Comparison of ENCODE assay signal across 17 cellular contexts in genomic region chr9:130593020-130593419, GRCh38. TPM values are rescaled to one million over a fixed set of nuclear protein-coding genes. Genes with fewer than 3 reads are reported as not detected.
DNase-seq lines count a peak whose midpoint lies in the region; ATAC-seq and TF ChIP-seq lines count a peak whose summit lies in the region.
"Had no signal": no experiment of that assay in that cellular context is flagged by ENCODE, and none has a peak within 500 bp of the region (broad histone marks: within the 10 kb centered on the region; RNA-seq: fewer than 3 reads in every experiment).

No MANE protein-coding gene starts in this region.

- no peaks in the 10 kb centered on the region for H3K9me3 Mint-ChIP-seq in endodermal cell
- no peaks in the 10 kb centered on the region for H3K9me3 Mint-ChIP-seq in progenitor cell of endocrine pancreas (ENCODE audit: low read depth)
- H3K9me3 Mint-ChIP-seq: CD8-positive, alpha-beta T cell; H9 had no signal

- H3K36me3 Mint-ChIP-seq in endodermal cell (ENCODE audit: low read depth), result peaks cover 37% of the 10 kb centered on the region
- peaks cover 10% of the 10 kb centered on the region for H3K36me3 Mint-ChIP-seq in progenitor cell of endocrine pancreas (ENCODE audit: insufficient read depth)

- H3K27me3 ChIP-seq in left ventricle myocardium inferior (ENCODE audit: low read depth) (no peaks in the 10 kb centered on the region), endodermal cell (ENCODE audit: control insufficient read depth, insufficient read depth, low read length, poor library complexity, severe bottlenecking) (no peaks in the 10 kb centered on the region), liver (ENCODE audit: control insufficient read depth in 4 of 4, insufficient read depth in 4 of 4, low read length in 3 of 4) (no peaks in the 10 kb centered on the region)
- H3K27me3 ChIP-seq: BLaER1 treated with 17β-estradiol and CSF1 and Interleukin-3, amounts not matched to agents 10 nM and 100 nM had no signal

- peaks cover 32% of the 10 kb centered on the region for H3K36me3 ChIP-seq in left ventricle myocardium inferior
- H3K36me3 ChIP-seq in endodermal cell (ENCODE audit: control insufficient read depth, insufficient read depth, low read length), result peaks cover 38% of the 10 kb centered on the region
- H3K36me3 ChIP-seq in liver (ENCODE audit: control insufficient read depth in 4 of 4, insufficient read depth in 3 of 4, low read depth in 1 of 4, low read length in 3 of 4), result peaks cover 0 to 5% (median under 1%) of the 10 kb centered on the region in 4 donors

- H3K4me3 Mint-ChIP-seq in endodermal cell, result no peak overlapping the region
- H3K4me3 Mint-ChIP-seq in progenitor cell of endocrine pancreas (ENCODE audit: low read depth), result peak overlapping the region; percentile 19
- H3K4me3 Mint-ChIP-seq: B cell; CD8-positive, alpha-beta T cell; H9 had no signal

- H3K27me3 Mint-ChIP-seq in endodermal cell (ENCODE audit: insufficient read depth) (no peaks in the 10 kb centered on the region), progenitor cell of endocrine pancreas (no peaks in the 10 kb centered on the region)
- H3K27me3 Mint-ChIP-seq: B cell had no signal

- peaks cover 23% of the 10 kb centered on the region for H3K4me1 Mint-ChIP-seq in endodermal cell
- H3K4me1 Mint-ChIP-seq in progenitor cell of endocrine pancreas (ENCODE audit: low read depth), result peaks cover 24% of the 10 kb centered on the region

- intact Hi-C loops in left ventricle myocardium inferior (cut with micrococcal nuclease), result no loop called here
- intact Hi-C loops in left cardiac atrium (cut with DNase I), result no loop called here

- TF ChIP-seq CTCF in left ventricle myocardium inferior (IDR thresholded peaks at IDR 0.05; ENCODE audit: borderline replicate concordance), result no peak
- TF ChIP-seq CTCF in endodermal cell (conservative IDR thresholded peaks at IDR 0.05), result no peak
- TF ChIP-seq CTCF in liver (IDR thresholded peaks at IDR 0.05; ENCODE audit: low read depth, low read length, missing input control), result no peak
- TF ChIP-seq CTCF in progenitor cell of endocrine pancreas (IDR thresholded peaks at IDR 0.05; ENCODE audit: unreplicated experiment), result no peak

- WGBS in endodermal cell (ENCODE audit: insufficient coverage in 1 of 2, insufficient read length in 1 of 2), 2 experiments, result 74 to 100% methylated on average over 1 to 2 of the region's 2 CpGs
- 34% methylated on average over 2 of the region's 2 CpGs for WGBS in liver

- H3K4me1 ChIP-seq in left ventricle myocardium inferior (peaks cover 55% of the 10 kb centered on the region), endodermal cell (ENCODE audit: control insufficient read depth, insufficient read depth, low read length) (peaks cover 3% of the 10 kb centered on the region), liver (ENCODE audit: control insufficient read depth in 4 of 4, insufficient read depth in 4 of 4, low read length in 3 of 4) (peaks cover 7 to 68% (median 48%) of the 10 kb centered on the region in 4 donors)

- no peaks in the 10 kb centered on the region for H3K9me3 ChIP-seq in left ventricle myocardium inferior (replicated peaks)
- H3K9me3 ChIP-seq in endodermal cell (ENCODE audit: control insufficient read depth, low read length), result no peaks in the 10 kb centered on the region
- no peaks in the 10 kb centered on the region for H3K9me3 ChIP-seq in liver (ENCODE audit: control insufficient read depth in 4 of 4, low read length in 3 of 4)
- H3K9me3 ChIP-seq: BLaER1 treated with 17β-estradiol and CSF1 and Interleukin-3, amounts not matched to agents 10 nM and 100 nM had no signal

- no peak overlapping the region for H3K27ac Mint-ChIP-seq in endodermal cell
- peak overlapping the region; percentile 81 for H3K27ac Mint-ChIP-seq in progenitor cell of endocrine pancreas
- H3K27ac Mint-ChIP-seq: B cell; CD8-positive, alpha-beta T cell had no signal

- H3K27ac ChIP-seq in left ventricle myocardium inferior (replicated peaks), result peak overlapping the region; percentile 23
- H3K27ac ChIP-seq in endodermal cell (ENCODE audit: low read depth, low read length), result no peak overlapping the region
- peak overlapping the region; percentile 23 to 39 for H3K27ac ChIP-seq in liver (ENCODE audit: low read depth in 1 of 2, low read length in 2 of 2)
- H3K27ac ChIP-seq: BLaER1 treated with 17β-estradiol and CSF1 and Interleukin-3, amounts not matched to agents 10 nM and 100 nM had no signal

- no peak overlapping the region for H3K4me3 ChIP-seq in left ventricle myocardium inferior
- H3K4me3 ChIP-seq in endodermal cell (ENCODE audit: low read length), result peak overlapping the region; percentile 12
- no peak overlapping the region for H3K4me3 ChIP-seq in liver (ENCODE audit: low read depth in 1 of 3, low read length in 3 of 3)
- H3K4me3 ChIP-seq: BLaER1 treated with 17β-estradiol and CSF1 and Interleukin-3, amounts not matched to agents 10 nM and 100 nM; GM12878 had no signal

- H3K9ac ChIP-seq in endodermal cell (ENCODE audit: extremely low read depth, low read length, poor library complexity, severe bottlenecking) (no peak overlapping the region), liver (ENCODE audit: low read depth in 1 of 2, low read length in 2 of 2) (no peak overlapping the region)
- H3K9ac ChIP-seq: BLaER1 treated with 17β-estradiol and CSF1 and Interleukin-3, amounts not matched to agents 10 nM and 100 nM had no signal

- DNase-seq in left ventricle myocardium inferior (no peak), left cardiac atrium (no peak), endodermal cell (no peak), progenitor cell of endocrine pancreas (ENCODE audit: low spot score, unreplicated experiment) (no peak), NCI-H2107 (lab: John Stamatoyannopoulos, UW) (no peak)
- no peak for DNase-seq in activated CD8-positive, alpha-beta memory T cell treated with anti-CD3 and anti-CD28 coated beads, Interleukin-2, amount 50 U/mL, for 4 hours
- DNase-seq: 8988T; Calu3; CD8-positive, alpha-beta T cell; DND-41; EL; H9 had no signal

- no peak for ATAC-seq in left cardiac atrium
- no peak for ATAC-seq in GM18858 (IDR thresholded peaks at IDR 0.05; ENCODE audit: unreplicated experiment)
- ATAC-seq: CD8-positive, alpha-beta T cell; GM12878 had no signal

- peak in 1 of 2 donors; percentile 13 for TF ChIP-seq RAD21 in liver (IDR thresholded peaks at IDR 0.05)

TF ChIP-seq in liver, 16 proteins besides CTCF, POLR2A, EP300 and RAD21:
- no peak for TF ChIP-seq HNF4G (IDR thresholded peaks at IDR 0.05)
- peak; percentile 33 to 48 for TF ChIP-seq RXRA (IDR thresholded peaks at IDR 0.05)
- TF ChIP-seq TAF1 (conservative IDR thresholded peaks at IDR 0.05), result no peak
- TF ChIP-seq EGR1 (IDR thresholded peaks at IDR 0.05; ENCODE audit: low read depth in 2 of 2), result no peak
- no peak for TF ChIP-seq SP1 (IDR thresholded peaks at IDR 0.05)
- no peak for TF ChIP-seq HNF4A (conservative IDR thresholded peaks at IDR 0.05)
- TF ChIP-seq FOXA2 (IDR thresholded peaks at IDR 0.05), result no peak
- TF ChIP-seq, protein P1, sequence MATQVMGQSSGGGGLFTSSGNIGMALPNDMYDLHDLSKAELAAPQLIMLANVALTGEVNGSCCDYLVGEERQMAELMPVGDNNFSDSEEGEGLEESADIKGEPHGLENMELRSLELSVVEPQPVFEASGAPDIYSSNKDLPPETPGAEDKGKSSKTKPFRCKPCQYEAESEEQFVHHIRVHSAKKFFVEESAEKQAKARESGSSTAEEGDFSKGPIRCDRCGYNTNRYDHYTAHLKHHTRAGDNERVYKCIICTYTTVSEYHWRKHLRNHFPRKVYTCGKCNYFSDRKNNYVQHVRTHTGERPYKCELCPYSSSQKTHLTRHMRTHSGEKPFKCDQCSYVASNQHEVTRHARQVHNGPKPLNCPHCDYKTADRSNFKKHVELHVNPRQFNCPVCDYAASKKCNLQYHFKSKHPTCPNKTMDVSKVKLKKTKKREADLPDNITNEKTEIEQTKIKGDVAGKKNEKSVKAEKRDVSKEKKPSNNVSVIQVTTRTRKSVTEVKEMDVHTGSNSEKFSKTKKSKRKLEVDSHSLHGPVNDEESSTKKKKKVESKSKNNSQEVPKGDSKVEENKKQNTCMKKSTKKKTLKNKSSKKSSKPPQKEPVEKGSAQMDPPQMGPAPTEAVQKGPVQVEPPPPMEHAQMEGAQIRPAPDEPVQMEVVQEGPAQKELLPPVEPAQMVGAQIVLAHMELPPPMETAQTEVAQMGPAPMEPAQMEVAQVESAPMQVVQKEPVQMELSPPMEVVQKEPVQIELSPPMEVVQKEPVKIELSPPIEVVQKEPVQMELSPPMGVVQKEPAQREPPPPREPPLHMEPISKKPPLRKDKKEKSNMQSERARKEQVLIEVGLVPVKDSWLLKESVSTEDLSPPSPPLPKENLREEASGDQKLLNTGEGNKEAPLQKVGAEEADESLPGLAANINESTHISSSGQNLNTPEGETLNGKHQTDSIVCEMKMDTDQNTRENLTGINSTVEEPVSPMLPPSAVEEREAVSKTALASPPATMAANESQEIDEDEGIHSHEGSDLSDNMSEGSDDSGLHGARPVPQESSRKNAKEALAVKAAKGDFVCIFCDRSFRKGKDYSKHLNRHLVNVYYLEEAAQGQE (IDR thresholded peaks at IDR 0.05), result no peak
- TF ChIP-seq, protein P2, sequence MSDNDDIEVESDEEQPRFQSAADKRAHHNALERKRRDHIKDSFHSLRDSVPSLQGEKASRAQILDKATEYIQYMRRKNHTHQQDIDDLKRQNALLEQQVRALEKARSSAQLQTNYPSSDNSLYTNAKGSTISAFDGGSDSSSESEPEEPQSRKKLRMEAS (IDR thresholded peaks at IDR 0.05), result peak; percentile 27
- no peak for TF ChIP-seq GABPA (IDR thresholded peaks at IDR 0.05 in 1 of 2, conservative IDR thresholded peaks at IDR 0.05 in 1 of 2)
TF ChIP-seq in liver: peak in this region for 2.

RNA-seq across cellular contexts. Expression of gene FUBP3, which starts 13.6 kb away (rescaled TPM):
- 22.6 TPM for total RNA-seq in left ventricle myocardium inferior
- 10 to 100 TPM; 22.4 to 34.8 TPM for total RNA-seq in left cardiac atrium
- total RNA-seq in endodermal cell, result 10 to 100 TPM; 74.3 to 76.3 TPM
- polyA plus RNA-seq in endodermal cell (2013, experiment 1 of 2), result 60.9 TPM
- polyA plus RNA-seq in endodermal cell (2013, experiment 2 of 2), result 59.4 TPM
- 10 to 100 TPM; 26.5 to 39.0 TPM for total RNA-seq in liver
- 10 to 100 TPM; 16.1 to 23.2 TPM for polyA plus RNA-seq in liver
- 62.8 and 68.9 TPM in 2 replicates for total RNA-seq in progenitor cell of endocrine pancreas
